Comparison of ENCODE assay signal across 22 cellular contexts in the genomic region with DNA sequence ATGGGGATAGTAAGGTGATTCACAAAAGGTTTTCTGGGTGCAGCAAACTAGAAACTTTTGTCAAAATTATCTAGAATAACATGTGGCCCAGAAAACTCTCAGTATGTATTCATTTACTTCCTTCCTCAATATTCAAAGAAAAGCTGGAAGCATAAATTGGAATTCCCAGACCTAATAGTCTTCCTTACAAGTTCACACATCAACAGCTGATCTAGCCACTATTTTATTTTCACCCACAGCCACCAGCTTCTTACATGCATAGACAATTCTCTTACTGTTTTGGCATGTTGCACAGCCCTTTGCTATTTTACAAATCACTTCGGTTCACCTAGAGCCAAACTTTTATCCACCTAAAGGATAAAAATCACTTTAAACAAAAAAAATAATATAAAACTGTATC.
A peak's percentile ranks its signal among the peaks of the same experiment; 100 is the strongest.
DNase-seq lines count a peak whose midpoint lies in the region; ATAC-seq and TF ChIP-seq lines count a peak whose summit lies in the region.
"Had no signal": no experiment of that assay in that cellular context is flagged by ENCODE, and none has a peak within 500 bp of the region (broad histone marks: within the 10 kb centered on the region; RNA-seq: fewer than 3 reads in every experiment).

No MANE protein-coding gene starts in this region.

- peak overlapping the region; percentile 75; the same call in 1 of the 2 replicates for H3K27ac Mint-ChIP-seq in GM23338
- H3K27ac Mint-ChIP-seq: activated CD8-positive, alpha-beta T cell treated with anti-CD3 and anti-CD28 coated beads, Interleukin-2, amount 10 ng/mL, durations not matched to agents 7 days and 5 days; activated naive CD8-positive, alpha-beta T cell treated with anti-CD3 and anti-CD28 coated beads, Interleukin-2, amount 10 ng/mL, durations not matched to agents 7 days and 5 days; natural killer cell; stimulated activated effector memory CD8-positive, alpha-beta T cell treated with anti-CD3 and anti-CD28 coated beads, Interleukin-12 subunit alpha, Interleukin-12 subunit beta, amount 100 ng/mL, for 72 hours had no signal

- H3K9me3 Mint-ChIP-seq in GM23338: no peaks in the 10 kb centered on the region
- H3K9me3 Mint-ChIP-seq: activated naive CD8-positive, alpha-beta T cell treated with anti-CD3 and anti-CD28 coated beads, Interleukin-2, amount 10 ng/mL, durations not matched to agents 7 days and 5 days; stimulated activated effector memory CD8-positive, alpha-beta T cell treated with anti-CD3 and anti-CD28 coated beads, Interleukin-12 subunit alpha, Interleukin-12 subunit beta, amount 100 ng/mL, for 72 hours had no signal

- H2BK120ac ChIP-seq in neuronal stem cell (ENCODE audit: low read depth, low read length): no peak overlapping the region

- no peak overlapping the region for H3K14ac ChIP-seq in neuronal stem cell (ENCODE audit: low read length)

- no peaks in the 10 kb centered on the region for H3K9me2 ChIP-seq in GM23338 (ENCODE audit: insufficient read depth)

- no peak for DNase-seq in GM23338 (ENCODE audit: low spot score)
- DNase-seq in RWPE2 (ENCODE audit: low spot score): no peak
- DNase-seq in epithelial cell of esophagus (ENCODE audit: low read depth): peak; percentile 2
- DNase-seq in neuronal stem cell (ENCODE audit: low spot score): no peak
- DNase-seq in HCEC 1CT: no peak
- DNase-seq in stimulated activated CD4-positive, alpha-beta T cell treated with anti-CD3 and anti-CD28 coated beads, Interleukin-4, amount 100 ng/mL, for 24 hours: no peak
- no peak for DNase-seq in NCI-H146 treated with DMSO at 0.1 percent for 48 hours (lab: John Stamatoyannopoulos, UW; ENCODE audit: unreplicated experiment)
- no peak for DNase-seq in islet precursor cell
- DNase-seq: activated CD8-positive, alpha-beta T cell treated with anti-CD3 and anti-CD28 coated beads, Interleukin-2, amount 10 ng/mL, durations not matched to agents 7 days and 5 days; activated naive CD8-positive, alpha-beta T cell treated with anti-CD3 and anti-CD28 coated beads, Interleukin-2, amount 10 ng/mL, durations not matched to agents 7 days and 5 days; DND-41; effector CD4-positive, alpha-beta T cell; foreskin melanocyte; Karpas-422; natural killer cell; NCI-H146; right cardiac atrium; stimulated activated CD4-positive, alpha-beta T cell treated with anti-CD3 and anti-CD28 coated beads, Interleukin-12 subunit alpha, Interleukin-12 subunit beta, amount 100 ng/mL, for 4 hours; stimulated activated CD4-positive, alpha-beta T cell treated with anti-CD3 and anti-CD28 coated beads, Interleukin-4, amount 100 ng/mL, for 1 hour; upper lobe of left lung had no signal

- no peaks in the 10 kb centered on the region for H3K79me2 ChIP-seq in GM23338 (replicated peaks; ENCODE audit: insufficient read depth)

- no peaks in the 10 kb centered on the region for H3K36me3 Mint-ChIP-seq in GM23338 (ENCODE audit: low read depth)
- H3K36me3 Mint-ChIP-seq: activated naive CD8-positive, alpha-beta T cell treated with anti-CD3 and anti-CD28 coated beads, Interleukin-2, amount 10 ng/mL, durations not matched to agents 7 days and 5 days; natural killer cell; stimulated activated effector memory CD8-positive, alpha-beta T cell treated with anti-CD3 and anti-CD28 coated beads, Interleukin-12 subunit alpha, Interleukin-12 subunit beta, amount 100 ng/mL, for 72 hours had no signal

- no peak overlapping the region for H3K4ac ChIP-seq in neuronal stem cell (ENCODE audit: low read length)

- H3K4me1 ChIP-seq in GM23338 (ENCODE audit: insufficient read depth): peaks cover 4% of the 10 kb centered on the region; the same call in 1 of the 2 replicates
- H3K4me1 ChIP-seq in RWPE2 (ENCODE audit: insufficient read depth, poor library complexity, severe bottlenecking): peaks cover 29% of the 10 kb centered on the region
- H3K4me1 ChIP-seq in neuronal stem cell (ENCODE audit: control insufficient read depth in 2 of 2, insufficient read depth in 1 of 2, low read depth in 1 of 2, low read length in 2 of 2): peaks cover 3 to 19% of the 10 kb centered on the region in 2 donors
- H3K4me1 ChIP-seq: BLaER1 treated with 17β-estradiol and CSF1 and Interleukin-3, amounts not matched to agents 10 nM and 100 nM; upper lobe of left lung had no signal

- ATAC-seq in GM23338 (no peak), RWPE2 (ENCODE audit: low read depth) (no peak)
- ATAC-seq: activated CD8-positive, alpha-beta T cell treated with anti-CD3 and anti-CD28 coated beads, Interleukin-2, amount 10 ng/mL, durations not matched to agents 7 days and 5 days; natural killer cell; right cardiac atrium; stimulated activated effector memory CD8-positive, alpha-beta T cell treated with anti-CD3 and anti-CD28 coated beads, Interleukin-12 subunit alpha, Interleukin-12 subunit beta, amount 100 ng/mL, for 72 hours had no signal

- H2AFZ ChIP-seq in GM23338 (no peak overlapping the region), neuronal stem cell (ENCODE audit: low read length) (peak overlapping the region; percentile 78)

- H3K4me2 ChIP-seq in GM23338 (no peak overlapping the region), neuronal stem cell (ENCODE audit: insufficient read depth, low read length, poor library complexity, severe bottlenecking) (no peak overlapping the region)
- H3K4me2 ChIP-seq: BLaER1 treated with 17β-estradiol and CSF1 and Interleukin-3, amounts not matched to agents 10 nM and 100 nM had no signal

- no peaks in the 10 kb centered on the region for H3K79me1 ChIP-seq in neuronal stem cell (ENCODE audit: low read depth, low read length)

- no peak overlapping the region for H3K9ac ChIP-seq in neuronal stem cell (ENCODE audit: low read depth, low read length, poor library complexity)
- H3K9ac ChIP-seq: BLaER1 treated with 17β-estradiol and CSF1 and Interleukin-3, amounts not matched to agents 10 nM and 100 nM had no signal

- no peak overlapping the region for H2BK15ac ChIP-seq in neuronal stem cell (ENCODE audit: low read length)

- H3K4me3 ChIP-seq in GM23338: no peak overlapping the region
- H3K4me3 ChIP-seq in RWPE2 (ENCODE audit: severe bottlenecking): no peak overlapping the region
- H3K4me3 ChIP-seq in epithelial cell of esophagus (ENCODE audit: low read length): no peak overlapping the region
- H3K4me3 ChIP-seq in neuronal stem cell (ENCODE audit: low read length in 2 of 2): no peak overlapping the region
- H3K4me3 ChIP-seq: BLaER1 treated with 17β-estradiol and CSF1 and Interleukin-3, amounts not matched to agents 10 nM and 100 nM; upper lobe of left lung had no signal

- no peak overlapping the region for H3K4me3 Mint-ChIP-seq in GM23338
- H3K4me3 Mint-ChIP-seq: activated CD8-positive, alpha-beta T cell treated with anti-CD3 and anti-CD28 coated beads, Interleukin-2, amount 10 ng/mL, durations not matched to agents 7 days and 5 days; activated naive CD8-positive, alpha-beta T cell treated with anti-CD3 and anti-CD28 coated beads, Interleukin-2, amount 10 ng/mL, durations not matched to agents 7 days and 5 days; natural killer cell; stimulated activated effector memory CD8-positive, alpha-beta T cell treated with anti-CD3 and anti-CD28 coated beads, Interleukin-12 subunit alpha, Interleukin-12 subunit beta, amount 100 ng/mL, for 72 hours had no signal

- H2AK5ac ChIP-seq in neuronal stem cell (ENCODE audit: low read depth, low read length): no peak overlapping the region

- peaks cover 8% of the 10 kb centered on the region for H3K4me1 Mint-ChIP-seq in GM23338
- H3K4me1 Mint-ChIP-seq: activated naive CD8-positive, alpha-beta T cell treated with anti-CD3 and anti-CD28 coated beads, Interleukin-2, amount 10 ng/mL, durations not matched to agents 7 days and 5 days; natural killer cell; stimulated activated effector memory CD8-positive, alpha-beta T cell treated with anti-CD3 and anti-CD28 coated beads, Interleukin-12 subunit alpha, Interleukin-12 subunit beta, amount 100 ng/mL, for 72 hours had no signal

- no peaks in the 10 kb centered on the region for H3K27me3 Mint-ChIP-seq in GM23338 (ENCODE audit: insufficient read depth, low read depth, poor library complexity)

- no peak for TF ChIP-seq CTCF in GM23338 (conservative IDR thresholded peaks at IDR 0.05; ENCODE audit: low read depth in 2 of 2)
- no peak for TF ChIP-seq CTCF in RWPE2 (IDR thresholded peaks at IDR 0.05; ENCODE audit: poor library complexity, severe bottlenecking)
- no peak for TF ChIP-seq CTCF in epithelial cell of esophagus (IDR thresholded peaks at IDR 0.05; ENCODE audit: insufficient read depth, low read depth, low read length, missing control alignments)

- H2BK5ac ChIP-seq in neuronal stem cell (ENCODE audit: low read length): no peak overlapping the region

- H3K36me3 ChIP-seq in GM23338 (ENCODE audit: insufficient read depth) (no peaks in the 10 kb centered on the region), RWPE2 (ENCODE audit: low read depth) (no peaks in the 10 kb centered on the region), neuronal stem cell (replicated peaks in 1 of 2; ENCODE audit: control insufficient read depth in 2 of 2, insufficient read depth in 2 of 2, low read length in 2 of 2) (no peaks in the 10 kb centered on the region)
- H3K36me3 ChIP-seq: BLaER1 treated with 17β-estradiol and CSF1 and Interleukin-3, amounts not matched to agents 10 nM and 100 nM; upper lobe of left lung had no signal

- WGBS in neuronal stem cell (ENCODE audit: extremely low coverage in 2 of 2, insufficient read length in 2 of 2, insufficient replicate concordance in 1 of 2), 2 donors: no CpG with 5 or more reads among the region's 1 CpG

- H3K9me3 ChIP-seq in RWPE2 (ENCODE audit: severe bottlenecking) (no peaks in the 10 kb centered on the region), neuronal stem cell (replicated peaks in 1 of 2; ENCODE audit: control insufficient read depth in 2 of 2, insufficient read depth in 1 of 2, low read depth in 1 of 2, low read length in 2 of 2) (no peaks in the 10 kb centered on the region)
- H3K9me3 ChIP-seq: BLaER1 treated with 17β-estradiol and CSF1 and Interleukin-3, amounts not matched to agents 10 nM and 100 nM; upper lobe of left lung had no signal

- no peaks in the 10 kb centered on the region for H3F3A ChIP-seq in GM23338 (replicated peaks; ENCODE audit: low read depth)

- H2BK12ac ChIP-seq in neuronal stem cell (ENCODE audit: low read length): no peak overlapping the region

- no peaks in the 10 kb centered on the region for H3K27me3 ChIP-seq in GM23338 (ENCODE audit: insufficient read depth)
- H3K27me3 ChIP-seq in RWPE2 (ENCODE audit: insufficient read depth, poor library complexity, severe bottlenecking): no peaks in the 10 kb centered on the region
- H3K27me3 ChIP-seq in neuronal stem cell (ENCODE audit: control insufficient read depth in 3 of 3, insufficient read depth in 3 of 3, low read depth in 1 of 3, low read length in 3 of 3): no peaks in the 10 kb centered on the region
- H3K27me3 ChIP-seq: BLaER1 treated with 17β-estradiol and CSF1 and Interleukin-3, amounts not matched to agents 10 nM and 100 nM; upper lobe of left lung had no signal

- H4K8ac ChIP-seq in neuronal stem cell (ENCODE audit: low read depth, low read length): no peak overlapping the region

- H4K91ac ChIP-seq in neuronal stem cell (ENCODE audit: low read depth, low read length, poor library complexity): no peak overlapping the region

- H3K23ac ChIP-seq in neuronal stem cell (ENCODE audit: low read depth, low read length, poor library complexity): no peak overlapping the region

- H4K20me1 ChIP-seq in GM23338 (replicated peaks; ENCODE audit: insufficient read depth): no peaks in the 10 kb centered on the region
- H4K20me1 ChIP-seq: BLaER1 treated with 17β-estradiol and CSF1 and Interleukin-3, amounts not matched to agents 10 nM and 100 nM had no signal

- no peak overlapping the region for H3K18ac ChIP-seq in neuronal stem cell (ENCODE audit: low read length)

- H3K27ac ChIP-seq in GM23338 (ENCODE audit: low read depth) (no peak overlapping the region), RWPE2 (ENCODE audit: poor library complexity, severe bottlenecking) (peak overlapping the region; percentile 99), neuronal stem cell (replicated peaks; ENCODE audit: low read length) (no peak overlapping the region)
- H3K27ac ChIP-seq: BLaER1 treated with 17β-estradiol and CSF1 and Interleukin-3, amounts not matched to agents 10 nM and 100 nM; upper lobe of left lung had no signal
